In genomic region chr16:67967183-67967955, GRCh38 we compare ENCODE assay signal across 8 cellular contexts. TPM values are rescaled to one million over a fixed set of nuclear protein-coding genes. Genes with fewer than 3 reads are reported as not detected.
DNase-seq lines count a peak whose midpoint lies in the region; ATAC-seq and TF ChIP-seq lines count a peak whose summit lies in the region.

No MANE protein-coding gene starts in this region.

- H3K4me2 ChIP-seq in parathyroid adenoma (ENCODE audit: low read length) = peak overlapping the region; percentile 99

- H2AFZ ChIP-seq in ACC112 (ENCODE audit: low read length, unreplicated experiment) (no peak overlapping the region), parathyroid adenoma (peak overlapping the region; percentile 71)

- H3K27me3 ChIP-seq in ACC112 (ENCODE audit: insufficient read depth, low read length) (no peaks in the 10 kb centered on the region), HAP-1 (ENCODE audit: low read depth) (no peaks in the 10 kb centered on the region), esophagus squamous epithelium (no peaks in the 10 kb centered on the region), parathyroid adenoma (ENCODE audit: control insufficient read depth, insufficient read depth, low read length) (no peaks in the 10 kb centered on the region)

- no peak overlapping the region for H3K9ac ChIP-seq in parathyroid adenoma

- CTCF ChIA-PET in WTC11 (lab: Charles Lee) = interaction anchor here (0.6 to 3.2 kb wide), 12 partner anchors 13 to 151 kb away, joined by 3 to 25 read pairs (median 4); partner anchors contain the start of genes DPEP3, LCAT, NFATC3 and NRN1L

- peaks cover 55% of the 10 kb centered on the region for H3K79me2 ChIP-seq in ACC112 (ENCODE audit: control insufficient read depth, insufficient read depth, low read length, unreplicated experiment)
- H3K79me2 ChIP-seq in parathyroid adenoma = peaks cover 11% of the 10 kb centered on the region

- peak overlapping the region; percentile 97 for H3K4me3 Mint-ChIP-seq in WTC11

- H3K27ac ChIP-seq in ACC112 (ENCODE audit: low read depth, low read length) (peak overlapping the region; percentile 76), esophagus squamous epithelium (peak overlapping the region; percentile 85 to 96 (median 92)), parathyroid adenoma (peak overlapping the region; percentile 67)

- H3K4me1 Mint-ChIP-seq in WTC11 = peaks cover 44% of the 10 kb centered on the region

- peaks cover 5% of the 10 kb centered on the region; the same call in 1 of the 2 replicates for H3K27me3 Mint-ChIP-seq in WTC11 (ENCODE audit: low read depth)

- DNase-seq in HAP-1 (ENCODE audit: low spot score in 2 of 2) (peak in 1 of 2 experiments; percentile 9), WTC11 (ENCODE audit: low spot score) (no peak), esophagus squamous epithelium (lab: John Stamatoyannopoulos, UW) (no peak), NCI-H1694 (lab: John Stamatoyannopoulos, UW) (no peak)

- H3K36me3 ChIP-seq in ACC112 (ENCODE audit: insufficient read depth, low read length) (peaks cover 9% of the 10 kb centered on the region), HAP-1 (replicated peaks) (peaks cover 6% of the 10 kb centered on the region), esophagus squamous epithelium (peaks cover 0 to 13% (median 3%) of the 10 kb centered on the region in 3 donors), parathyroid adenoma (ENCODE audit: control insufficient read depth, insufficient read depth, low read length) (no peaks in the 10 kb centered on the region)

- H3K9me3 ChIP-seq in HAP-1 (no peaks in the 10 kb centered on the region), esophagus squamous epithelium (no peaks in the 10 kb centered on the region), parathyroid adenoma (ENCODE audit: control insufficient read depth, low read length) (no peaks in the 10 kb centered on the region)

- intact Hi-C loops in esophagus squamous epithelium (cut with DNase I) = no loop called here

- in situ Hi-C loops in HAP-1 (cut with MboI; ENCODE audit: low sequenced_read_pairs) = no loop called here

- no peak for ATAC-seq in WTC11
- ATAC-seq in GM21447 (IDR thresholded peaks at IDR 0.05; ENCODE audit: unreplicated experiment) = no peak
- no peak for ATAC-seq in HG02642 (IDR thresholded peaks at IDR 0.05; ENCODE audit: poor library complexity, unreplicated experiment)

- H3K4me1 ChIP-seq in ACC112 (ENCODE audit: control insufficient read depth, insufficient read depth, low read length, unreplicated experiment) (peaks cover 36% of the 10 kb centered on the region), HAP-1 (peaks cover 9% of the 10 kb centered on the region), esophagus squamous epithelium (peaks cover 22 to 74% (median 38%) of the 10 kb centered on the region in 3 donors), parathyroid adenoma (peaks cover 36% of the 10 kb centered on the region)

- WGBS in esophagus squamous epithelium, 2 donors = 11 to 24% methylated on average over 11 to 13 of the region's 18 CpGs

- POLR2A ChIA-PET in WTC11 (lab: Charles Lee) = interaction anchor here (0.6 to 1.2 kb wide), 2 partner anchors 32 to 83 kb away, joined by 3 to 5 read pairs; no protein-coding TSS in a partner anchor

- TF ChIP-seq CTCF in WTC11 (IDR thresholded peaks at IDR 0.05) (no peak), esophagus squamous epithelium (IDR thresholded peaks at IDR 0.05) (no peak), parathyroid adenoma (IDR thresholded peaks at IDR 0.05) (no peak)

- H3K9me3 Mint-ChIP-seq in WTC11 = no peaks in the 10 kb centered on the region

- H3K36me3 Mint-ChIP-seq in WTC11 = peaks cover 12% of the 10 kb centered on the region

- TF ChIP-seq POLR2A in esophagus squamous epithelium (IDR thresholded peaks at IDR 0.05) = no peak

- H3K27ac Mint-ChIP-seq in WTC11 = peak overlapping the region; percentile 92; the same call in 1 of the 2 replicates

- H3K4me3 ChIP-seq in ACC112 (ENCODE audit: low read depth, low read length) (peak overlapping the region; percentile 88), HAP-1 (peak overlapping the region; percentile 59), esophagus squamous epithelium (peak overlapping the region; percentile 55 to 77 (median 70)), parathyroid adenoma (ENCODE audit: low read depth, low read length) (peak overlapping the region; percentile 84)

TF ChIP-seq in WTC11, 78 proteins besides CTCF, POLR2A, EP300 and RAD21:
- TF ChIP-seq ATF6 (CRISPR knock-in tag; IDR thresholded peaks at IDR 0.05) (no peak), MAX (CRISPR knock-in tag; IDR thresholded peaks at IDR 0.05) (0 out of 2 replicates have a peak, but pooled peaks have one; percentile 14)
TF ChIP-seq in WTC11: peak in this region for 1.

RNA-seq across cellular contexts. Expression of gene SLC12A4, which starts 1.1 kb away (rescaled TPM):
- total RNA-seq in WTC11 (2021) (67.5 to 94.1 TPM (median 73.7 TPM) in 3 replicates), esophagus squamous epithelium (10 to 100 TPM in 2 of 4 donors, 1 to 10 TPM in 2; 7.4 to 29.8 (median 18.2) TPM)

RNA-seq across cellular contexts. Expression of gene DPEP3, which starts 12.9 kb away (rescaled TPM):
- 1.6 to 2.7 TPM (median 2.5 TPM) in 3 replicates for total RNA-seq in WTC11 (2021)
- not detected for total RNA-seq in esophagus squamous epithelium

RNA-seq across cellular contexts. Expression of gene LCAT, which starts 23.4 kb away (rescaled TPM):
- total RNA-seq in WTC11 (2021) (23.3 to 38.3 TPM (median 25.8 TPM) in 3 replicates), esophagus squamous epithelium (10 to 100 TPM in 1 of 4 donors, 1 to 10 TPM in 3; 1.2 to 12.4 (median 3.8) TPM)

RNA-seq across cellular contexts. Expression of gene PSMB10, which starts 30.7 kb away (rescaled TPM):
- 34.8 to 40.9 TPM (median 35.3 TPM) in 3 replicates for total RNA-seq in WTC11 (2021)
- 10 to 100 TPM; 20.7 to 28.4 (median 25.3) TPM for total RNA-seq in esophagus squamous epithelium

RNA-seq across cellular contexts. Expression of gene DPEP2, which starts 31.9 kb away (rescaled TPM):
- total RNA-seq in WTC11 (2021) = 0.13 to 0.25 TPM in 2 of 3 replicates, not detected in the other
- total RNA-seq in esophagus squamous epithelium = 1 to 10 TPM in 2 of 4 donors, under 1 TPM in 1, not detected in 1; 0.18 to 6.2 (median 4.0) TPM
